Comparison of ENCODE assay signal across 9 cellular contexts in genomic region chr6:81752969-81753708, GRCh38.
DNase-seq lines count a peak whose midpoint lies in the region; ATAC-seq lines count a peak whose summit lies in the region.
"Had no signal": no experiment of that assay in that cellular context is flagged by ENCODE, and none has a peak within 500 bp of the region (broad histone marks: within the 10 kb centered on the region; RNA-seq: fewer than 3 reads in every experiment).

No MANE protein-coding gene starts in this region.

- peak; percentile 43 for ATAC-seq in HG02981 (IDR thresholded peaks at IDR 0.05; ENCODE audit: unreplicated experiment)

- H3K27ac ChIP-seq in cingulate gyrus (ENCODE audit: low read depth, low read length) = peak overlapping the region; percentile 83
- H3K27ac ChIP-seq: BLaER1 treated with 17β-estradiol and CSF1 and Interleukin-3, amounts not matched to agents 10 nM and 100 nM had no signal

- DNase-seq in NCI-H1436 (lab: John Stamatoyannopoulos, UW) (peak; percentile 41), NCI-H1436 treated with DMSO at 0.1 percent for 48 hours (lab: John Stamatoyannopoulos, UW) (no peak), NCI-H345 treated with DMSO at 0.1 percent for 48 hours (lab: John Stamatoyannopoulos, UW; ENCODE audit: unreplicated experiment) (peak; percentile 75), kidney tubule cell (ENCODE audit: low spot score) (peak; percentile 90)
- peak; percentile 48 for DNase-seq in activated CD4-positive, alpha-beta T cell treated with anti-CD3 and anti-CD28 coated beads for 48 hours
- DNase-seq in stimulated activated CD4-positive, alpha-beta T cell treated with anti-CD3 and anti-CD28 coated beads, Interleukin-15, amount 100 ng/mL, for 24 hours = peak; percentile 57
